In genomic region chr1:41662656-41663437, GRCh38 we compare ENCODE assay signal across 8 cellular contexts.
DNase-seq lines count a peak whose midpoint lies in the region; ATAC-seq, FAIRE-seq and TF ChIP-seq lines count a peak whose summit lies in the region.

No MANE protein-coding gene starts in this region.

- H3K9me3 ChIP-seq in SU-DHL-6 (ENCODE audit: insufficient read depth, low read length) (no peaks in the 10 kb centered on the region), keratinocyte (ENCODE audit: control insufficient read depth, low read depth, low read length) (no peaks in the 10 kb centered on the region)

- H3K9me1 ChIP-seq in keratinocyte (ENCODE audit: control insufficient read depth, extremely low read depth, insufficient read depth, low read length), result peaks cover 4% of the 10 kb centered on the region

- H3F3A ChIP-seq in SU-DHL-6 (ENCODE audit: insufficient read depth), result 0 out of 2 replicates have a peak, but pooled peaks cover 2% of the 10 kb centered on the region

- in situ Hi-C loops in brain microvascular endothelial cell (cut with HindIII; ENCODE audit: low pct_ligation_motif_present, low sequenced_read_pairs), result no loop called here

- H3K4me2 ChIP-seq in SU-DHL-6 (ENCODE audit: low read depth, low read length, poor library complexity, severe bottlenecking) (peak overlapping the region; percentile 52), keratinocyte (ENCODE audit: control insufficient read depth, extremely low read depth, insufficient read depth, low read depth, low read length) (peak overlapping the region; percentile 61)

- DNase-seq in activated gamma-delta T cell (lab: John Stamatoyannopoulos, UW) (peak; percentile 59), activated gamma-delta T cell treated with Interleukin-2 at 50 U/mL for 16 hours (no peak), brain microvascular endothelial cell (peak; percentile 46), keratinocyte (ENCODE audit: low read depth, low spot score) (no peak), GM19240 (ENCODE audit: insufficient read length, low spot score) (no peak)
- peak; percentile 50 for DNase-seq in stimulated activated CD4-positive, alpha-beta T cell treated with anti-CD3 and anti-CD28 coated beads, Interleukin-1b, Interleukin-23, amount 100 ng/mL, for 48 hours

- FAIRE-seq in keratinocyte (lab: Jason Lieb, UNC), result no peak

- ATAC-seq in HG02870 (IDR thresholded peaks at IDR 0.05; ENCODE audit: unreplicated experiment), result peak; percentile 40

- no peaks in the 10 kb centered on the region for H3K36me3 ChIP-seq in SU-DHL-6 (ENCODE audit: low read length)
- no peaks in the 10 kb centered on the region for H3K36me3 ChIP-seq in brain microvascular endothelial cell (replicated peaks)
- no peaks in the 10 kb centered on the region for H3K36me3 ChIP-seq in keratinocyte (ENCODE audit: control insufficient read depth in 2 of 2, extremely low read depth in 1 of 2, insufficient read depth in 2 of 2, low read length in 2 of 2)

- no peaks in the 10 kb centered on the region for H3K9me2 ChIP-seq in SU-DHL-6 (replicated peaks; ENCODE audit: insufficient read depth, low read length)

- H3K4me3 ChIP-seq in SU-DHL-6 (ENCODE audit: insufficient read depth, low read length, poor library complexity, severe bottlenecking) (peak overlapping the region; percentile 54), brain microvascular endothelial cell (ENCODE audit: low read depth, low read length) (peak overlapping the region; percentile 51), keratinocyte (ENCODE audit: control insufficient read depth in 2 of 3, extremely low read depth in 1 of 3, insufficient read depth in 2 of 3, low read depth in 1 of 3, low read length in 3 of 3) (peak overlapping the region in 2 of 3 experiments; percentile 9 to 24)

- H3K9ac ChIP-seq in SU-DHL-6 (ENCODE audit: low read length), result peak overlapping the region; percentile 50
- peak overlapping the region; percentile 23 for H3K9ac ChIP-seq in keratinocyte (ENCODE audit: control insufficient read depth, extremely low read depth, insufficient read depth, low read length)

- H3K27ac ChIP-seq in SU-DHL-6 (ENCODE audit: low read depth, low read length) (no peak overlapping the region), brain microvascular endothelial cell (peak overlapping the region; percentile 76), keratinocyte (ENCODE audit: control insufficient read depth, insufficient read depth, low read length) (no peak overlapping the region)

- H2AFZ ChIP-seq in SU-DHL-6 (ENCODE audit: low read depth, low read length, severe bottlenecking), result peak overlapping the region; percentile 44
- no peak overlapping the region for H2AFZ ChIP-seq in keratinocyte (ENCODE audit: control insufficient read depth, low read length)

- dilution Hi-C loops in keratinocyte (cut with MboI; ENCODE audit: extremely low pct_ligation_motif_present, low sequenced_read_pairs), result no loop called here

- H3K79me2 ChIP-seq in SU-DHL-6 (ENCODE audit: insufficient read depth, low read length), result peaks cover 5% of the 10 kb centered on the region; the same call in 1 of the 2 replicates
- no peaks in the 10 kb centered on the region for H3K79me2 ChIP-seq in keratinocyte (ENCODE audit: control insufficient read depth, insufficient read depth, low read length)

- H3K4me1 ChIP-seq in keratinocyte (ENCODE audit: control insufficient read depth, extremely low read depth, insufficient read depth, low read length), result peaks cover 41% of the 10 kb centered on the region

- H3K27me3 ChIP-seq in SU-DHL-6 (ENCODE audit: low read length) (no peaks in the 10 kb centered on the region), brain microvascular endothelial cell (replicated peaks) (no peaks in the 10 kb centered on the region), keratinocyte (ENCODE audit: control insufficient read depth, extremely low read depth, insufficient read depth, low read length) (peaks cover 5% of the 10 kb centered on the region)

- H4K20me1 ChIP-seq in SU-DHL-6 (ENCODE audit: low read depth, low read length) (no peaks in the 10 kb centered on the region), keratinocyte (ENCODE audit: control insufficient read depth, extremely low read depth, insufficient read depth, low read length) (no peaks in the 10 kb centered on the region)

- TF ChIP-seq CTCF in SU-DHL-6 (IDR thresholded peaks at IDR 0.05; ENCODE audit: insufficient read depth, low read length, poor library complexity, severe bottlenecking) (no peak), brain microvascular endothelial cell (IDR thresholded peaks at IDR 0.05; ENCODE audit: low read depth, low read length, missing control alignments) (no peak), keratinocyte (optimal IDR thresholded peaks at IDR 0.05 in 1 of 3, IDR thresholded peaks at IDR 0.05 in 1 of 3, conservative IDR thresholded peaks at IDR 0.05 in 1 of 3; ENCODE audit: extremely low read depth in 1 of 3, insufficient read depth in 2 of 3, low read length in 3 of 3) (no peak)

Comparison
In these comparisons a context has a peak if more than half of its experiments do, and no peak if none do; other contexts are left out.
1. DNase-seq: peak in activated gamma-delta T cell (single experiment), brain microvascular endothelial cell (single experiment) and stimulated activated CD4-positive, alpha-beta T cell treated with anti-CD3 and anti-CD28 coated beads, Interleukin-1b, Interleukin-23, amount 100 ng/mL, for 48 hours (single experiment); none in activated gamma-delta T cell treated with Interleukin-2 at 50 U/mL for 16 hours (single experiment), keratinocyte (single experiment) and GM19240 (single experiment).
2. Peak in every context shown above with its lines, with median percentiles within 50 percentile points of each other: H3K4me3 ChIP-seq.